ENCODE assay signal across 8 cellular contexts in genomic region chr19:20776083-20777076, GRCh38. TPM values are rescaled to one million over a fixed set of nuclear protein-coding genes. Genes with fewer than 3 reads are reported as not detected.
DNase-seq lines count a peak whose midpoint lies in the region; ATAC-seq and TF ChIP-seq lines count a peak whose summit lies in the region.

Gene ZNF66 (plus strand): TSS chr19:20776304. CDS start chr19:20776448, 144 bp downstream.

- no peaks in the 10 kb centered on the region for H3K4me1 ChIP-seq in A673 (ENCODE audit: insufficient read depth, low read length, poor library complexity, severe bottlenecking)
- H3K4me1 ChIP-seq in colonic mucosa: no peaks in the 10 kb centered on the region

- DNase-seq in A673 (ENCODE audit: low spot score): peak; percentile 89
- peak; percentile 95 for DNase-seq in NCI-H2227 (lab: John Stamatoyannopoulos, UW; ENCODE audit: unreplicated experiment)
- peak; percentile 96 for DNase-seq in activated CD4-positive, alpha-beta T cell treated with anti-CD3 and anti-CD28 coated beads for 36 hours
- DNase-seq in colonic mucosa: peak; percentile 98
- peak; percentile 97 for DNase-seq in left colon
- peak; percentile 81 to 92 for DNase-seq in stimulated activated CD4-positive, alpha-beta T cell treated with anti-CD3 and anti-CD28 coated beads, Interleukin-1b, Interleukin-23, amount 100 ng/mL, for 4 hours (ENCODE audit: low read depth in 2 of 2)

- H3K27ac ChIP-seq in A673 (ENCODE audit: low read depth, low read length, poor library complexity, severe bottlenecking): peak within 1 kb of the TSS; percentile 77
- peak within 1 kb of the TSS; percentile 32 for H3K27ac ChIP-seq in colonic mucosa

- H3K27ac Mint-ChIP-seq in activated CD4-positive, alpha-beta T cell treated with anti-CD3 and anti-CD28 coated beads for 36 hours: peak within 1 kb of the TSS; percentile 98

- H3K36me3 ChIP-seq in A673 (ENCODE audit: insufficient read depth, low read length, poor library complexity, severe bottlenecking): no peaks in the 10 kb centered on the region
- H3K36me3 ChIP-seq in colonic mucosa: no peaks in the 10 kb centered on the region

- POLR2A ChIA-PET in A673 (lab: Charles Lee; ENCODE audit: low non-redundant PET): no interaction called here
- POLR2A ChIA-PET in activated CD4-positive, alpha-beta T cell treated with anti-CD3 and anti-CD28 coated beads for 36 hours (lab: Charles Lee): interaction anchor here (0.6 to 2.1 kb wide), 11 partner anchors 115 to 990 kb away, joined by 3 to 11 read pairs (median 4); partner anchors contain the start of genes ZNF100, ZNF253, ZNF431 and ZNF626

- ATAC-seq in GM18858 (IDR thresholded peaks at IDR 0.05; ENCODE audit: unreplicated experiment) (peak; percentile 98), HG03097 (IDR thresholded peaks at IDR 0.05; ENCODE audit: low FRiP score, unreplicated experiment) (peak; percentile 97), left colon (peak; percentile 99)
- peak; percentile 98 for ATAC-seq in activated CD4-positive, alpha-beta T cell treated with anti-CD3 and anti-CD28 coated beads for 36 hours

- H3K9me3 ChIP-seq in A673 (ENCODE audit: low read depth, low read length, poor library complexity, severe bottlenecking) (peaks cover 23% of the 10 kb centered on the region), colonic mucosa (no peaks in the 10 kb centered on the region)

- peaks cover 7% of the 10 kb centered on the region for H3K4me1 Mint-ChIP-seq in activated CD4-positive, alpha-beta T cell treated with anti-CD3 and anti-CD28 coated beads for 36 hours

- H3K27me3 ChIP-seq in A673 (replicated peaks; ENCODE audit: insufficient read depth, low read depth, low read length, poor library complexity): no peaks in the 10 kb centered on the region
- H3K27me3 ChIP-seq in colonic mucosa: no peaks in the 10 kb centered on the region

- intact Hi-C loops in A673 (cut with micrococcal nuclease; ENCODE audit: unreplicated experiment): no loop called here
- intact Hi-C loops in activated CD4-positive, alpha-beta T cell treated with anti-CD3 and anti-CD28 coated beads for 36 hours (cut with DNase I, micrococcal nuclease): loop anchor here (1.0 to 5.0 kb wide), 13 partner anchors 115 to 1043 kb away; partner anchors contain the start of genes ZNF430 (in 2 of the 2), ZNF737 (in 2 of the 2), ZNF14 (in 1 of the 2) and ZNF431 (in 1 of the 2)
- intact Hi-C loops in colonic mucosa (cut with DNase I): no loop called here
- intact Hi-C loops in left colon (cut with DNase I, micrococcal nuclease): no loop called here

- TF ChIP-seq CTCF in A673 (conservative IDR thresholded peaks at IDR 0.05; ENCODE audit: low read depth, low read length) (no peak), colonic mucosa (IDR thresholded peaks at IDR 0.05) (no peak)

- CTCF ChIA-PET in A673 (lab: Charles Lee): no interaction called here
- CTCF ChIA-PET in activated CD4-positive, alpha-beta T cell treated with anti-CD3 and anti-CD28 coated beads for 36 hours (lab: Charles Lee): interaction anchor here (0.6 to 1.8 kb wide), 8 partner anchors 115 to 779 kb away, joined by 3 to 5 read pairs (median 4); partner anchors contain the start of genes ZNF431, ZNF626 and ZNF85

- peaks cover 29% of the 10 kb centered on the region for H3K36me3 Mint-ChIP-seq in activated CD4-positive, alpha-beta T cell treated with anti-CD3 and anti-CD28 coated beads for 36 hours (ENCODE audit: low read depth)

- H3K4me3 Mint-ChIP-seq in activated CD4-positive, alpha-beta T cell treated with anti-CD3 and anti-CD28 coated beads for 36 hours: peak within 1 kb of the TSS; percentile 98

- H3K9ac ChIP-seq in colonic mucosa (ENCODE audit: low read depth in 2 of 2, low read length in 2 of 2): peak within 1 kb of the TSS; percentile 67 to 86

- peak within 1 kb of the TSS; percentile 61 for H3K4me3 ChIP-seq in A673 (ENCODE audit: low read depth, low read length, poor library complexity, severe bottlenecking)
- peak within 1 kb of the TSS; percentile 95 for H3K4me3 ChIP-seq in colonic mucosa

- no TSS peak for BruUV-seq in A673 (replicated peaks; lab: Mats Ljungman, UMichigan)

- no peaks in the 10 kb centered on the region for H3K27me3 Mint-ChIP-seq in activated CD4-positive, alpha-beta T cell treated with anti-CD3 and anti-CD28 coated beads for 36 hours

- H3K9me3 Mint-ChIP-seq in activated CD4-positive, alpha-beta T cell treated with anti-CD3 and anti-CD28 coated beads for 36 hours (ENCODE audit: low read depth): peaks cover 11% of the 10 kb centered on the region

RNA-seq across cellular contexts. Expression of gene ZNF66, which starts in this region (rescaled TPM):
- 4.3 and 4.7 TPM in 2 replicates for total RNA-seq in A673 (2021)
- total RNA-seq in activated CD4-positive, alpha-beta T cell treated with anti-CD3 and anti-CD28 coated beads for 36 hours: 10 to 100 TPM in 1 of 2 experiments, 1 to 10 TPM in 1; 8.8 to 11.1 TPM
- total RNA-seq in colonic mucosa: 1 to 10 TPM; 2.8 to 6.3 TPM
- total RNA-seq in left colon: 1 to 10 TPM; 4.1 to 5.9 TPM

Comparison
In these comparisons a context has a peak if more than half of its experiments do, and no peak if none do; other contexts are left out.
1. Peak in every context shown above with its lines: DNase-seq, ATAC-seq, H3K4me3 ChIP-seq and H3K27ac ChIP-seq.
2. intact Hi-C loops: an anchor here in activated CD4-positive, alpha-beta T cell treated with anti-CD3 and anti-CD28 coated beads for 36 hours (1.0 to 5.0 kb wide); none called in A673, colonic mucosa and left colon.